In the genomic region with DNA sequence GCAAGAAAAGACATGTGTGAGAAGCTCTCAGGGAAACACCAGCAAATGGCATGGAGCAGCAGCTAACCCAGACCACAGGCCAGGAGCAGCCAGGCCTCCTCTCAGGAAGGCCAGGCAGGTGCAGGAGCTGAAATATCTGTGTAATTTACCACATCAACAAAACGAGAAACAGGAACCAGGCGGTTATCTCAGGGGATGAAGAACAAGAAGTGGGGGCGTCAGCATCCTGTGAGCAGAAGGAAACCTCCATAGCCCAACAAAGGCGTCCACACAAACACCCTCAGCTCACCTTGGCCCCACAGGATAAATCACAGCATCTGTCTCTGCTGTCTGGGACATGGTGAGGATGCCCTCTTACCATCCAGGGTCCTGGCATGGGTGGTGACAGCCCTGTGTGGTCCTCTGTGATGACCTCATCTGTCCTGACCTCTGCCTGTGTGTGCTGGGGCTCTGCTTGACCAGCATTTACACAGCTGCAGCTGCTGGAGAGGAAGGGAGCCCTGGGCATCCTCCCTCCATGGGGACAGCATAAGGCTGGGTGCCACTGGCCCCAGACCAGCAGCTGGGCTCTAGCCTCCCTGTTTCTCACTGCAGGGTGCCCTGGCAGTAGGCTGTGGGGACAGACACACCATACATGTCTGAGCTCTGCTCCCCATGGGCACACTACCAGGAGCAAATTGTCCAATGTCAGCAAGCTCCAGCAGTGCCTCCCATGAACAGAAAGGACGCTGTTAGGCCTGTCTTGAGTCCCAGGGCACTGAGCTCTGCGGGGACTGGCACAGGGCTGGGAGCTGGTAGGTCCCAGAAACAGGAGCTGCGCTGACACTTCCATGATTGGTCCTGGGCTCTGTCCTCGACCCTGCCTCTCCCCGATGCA, we compare ENCODE assay signal across 1 cellular context.
TF ChIP-seq lines count a peak whose summit lies in the region.

No MANE protein-coding gene starts in this region.

TF ChIP-seq in HepG2, 621 proteins besides CTCF, POLR2A, EP300 and RAD21:
- no peak for TF ChIP-seq HNRNPL (IDR thresholded peaks at IDR 0.05; ENCODE audit: low read depth, low read length)
- TF ChIP-seq ATF7 (IDR thresholded peaks at IDR 0.05), result 0 out of 2 replicates have a peak, but pooled peaks have one; percentile 42
- TF ChIP-seq ATF7 (CRISPR knock-in tag; IDR thresholded peaks at IDR 0.05), result no peak
